ENCODE assay signal across 8 cellular contexts in the genomic region with DNA sequence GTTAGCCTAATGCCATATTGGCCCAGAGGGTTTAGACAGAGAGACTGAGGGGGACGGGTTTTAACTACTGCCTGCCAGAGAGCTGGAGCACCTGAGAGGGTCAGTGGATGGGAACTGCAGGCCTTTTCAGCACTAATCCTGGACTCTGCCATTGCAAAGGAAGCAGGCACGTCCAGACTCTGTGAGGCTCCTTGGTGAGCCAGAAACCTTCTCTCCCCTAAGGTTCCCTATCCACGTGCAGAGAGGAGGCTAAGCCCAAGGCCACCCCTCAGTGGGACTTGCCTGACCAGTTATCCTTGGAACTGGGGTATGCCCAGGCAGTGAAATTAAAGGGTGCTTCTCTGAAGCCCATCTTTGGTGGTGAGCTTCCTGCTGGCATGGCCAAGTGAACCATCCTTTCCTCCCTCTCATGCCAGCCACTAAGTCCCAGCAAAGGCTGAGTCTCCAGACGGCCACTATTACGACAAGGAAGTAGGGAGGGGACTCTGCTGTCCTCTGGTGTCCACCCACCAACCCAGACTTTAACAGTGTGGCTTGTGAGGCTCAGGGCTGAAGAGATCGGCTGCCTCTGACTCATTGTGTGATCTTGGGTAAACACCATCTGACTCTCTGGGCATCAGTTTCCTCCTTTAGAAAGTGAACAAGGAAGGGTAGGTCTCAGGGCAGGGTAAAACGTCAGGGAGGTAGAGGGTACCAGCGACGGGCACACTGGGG. TPM values are rescaled to one million over a fixed set of nuclear protein-coding genes. Genes with fewer than 3 reads are reported as not detected.
DNase-seq lines count a peak whose midpoint lies in the region; ATAC-seq and TF ChIP-seq lines count a peak whose summit lies in the region.

No MANE protein-coding gene starts in this region.

- H3K4me3 ChIP-seq in AG10803 (ENCODE audit: low read length) (no peak overlapping the region), Loucy (ENCODE audit: low read length, poor library complexity, severe bottlenecking) (no peak overlapping the region)
- H3K4me3 ChIP-seq in naive thymus-derived CD4-positive, alpha-beta T cell (ENCODE audit: low read length): no peak overlapping the region

- DNase-seq in AG10803 (ENCODE audit: low read depth) (peak; percentile 42), NCI-H446 (lab: John Stamatoyannopoulos, UW) (no peak), NAMALWA (ENCODE audit: low spot score) (no peak), NCI-H1105 (lab: John Stamatoyannopoulos, UW) (no peak)
- DNase-seq in naive thymus-derived CD4-positive, alpha-beta T cell: no peak

- H3K27me3 ChIP-seq in Loucy (ENCODE audit: insufficient read depth, low read length, poor library complexity, severe bottlenecking): peaks cover 9% of the 10 kb centered on the region
- peaks cover 0 to 5% of the 10 kb centered on the region in 2 donors for H3K27me3 ChIP-seq in naive thymus-derived CD4-positive, alpha-beta T cell (ENCODE audit: control insufficient read depth in 2 of 2, insufficient read depth in 2 of 2, low read length in 2 of 2)

- no peaks in the 10 kb centered on the region for H3K36me3 ChIP-seq in Loucy (ENCODE audit: insufficient read depth, low read length)
- H3K36me3 ChIP-seq in naive thymus-derived CD4-positive, alpha-beta T cell (ENCODE audit: control insufficient read depth in 2 of 3, insufficient read depth in 3 of 3, low read length in 3 of 3): no peaks in the 10 kb centered on the region

- no peaks in the 10 kb centered on the region for H4K20me1 ChIP-seq in Loucy (ENCODE audit: insufficient read depth, low read length, poor library complexity, severe bottlenecking)

- ATAC-seq in naive thymus-derived CD4-positive, alpha-beta T cell: peak; percentile 74
- no peak for ATAC-seq in GM21381 (IDR thresholded peaks at IDR 0.05; ENCODE audit: unreplicated experiment)

- POLR2A ChIA-PET in naive thymus-derived CD4-positive, alpha-beta T cell (lab: Charles Lee): no interaction called here

- H3K4me1 Mint-ChIP-seq in dendritic cell treated with granulocyte-macrophage colony-stimulating factor and Interleukin-4, amounts not matched to agents 40 ng/mL and 50 ng/mL, for 4 days (ENCODE audit: low read depth): peaks cover 30% of the 10 kb centered on the region
- peaks cover 0 to 3% (median 0%) of the 10 kb centered on the region in 7 donors for H3K4me1 Mint-ChIP-seq in naive thymus-derived CD4-positive, alpha-beta T cell

- peaks cover 70% of the 10 kb centered on the region for H3K27me3 Mint-ChIP-seq in dendritic cell treated with granulocyte-macrophage colony-stimulating factor and Interleukin-4, amounts not matched to agents 40 ng/mL and 50 ng/mL, for 4 days
- H3K27me3 Mint-ChIP-seq in naive thymus-derived CD4-positive, alpha-beta T cell: peaks cover 27 to 58% (median 36%) of the 10 kb centered on the region in 5 donors

- H3K9me2 ChIP-seq in Loucy (replicated peaks; ENCODE audit: low read depth, low read length): no peaks in the 10 kb centered on the region

- no peak overlapping the region for H3K27ac ChIP-seq in naive thymus-derived CD4-positive, alpha-beta T cell (ENCODE audit: low read depth, low read length)

- H3K27ac Mint-ChIP-seq in dendritic cell treated with granulocyte-macrophage colony-stimulating factor and Interleukin-4, amounts not matched to agents 40 ng/mL and 50 ng/mL, for 4 days: peak overlapping the region; percentile 62
- no peak overlapping the region for H3K27ac Mint-ChIP-seq in naive thymus-derived CD4-positive, alpha-beta T cell

- no peak overlapping the region for H3K4me3 Mint-ChIP-seq in dendritic cell treated with granulocyte-macrophage colony-stimulating factor and Interleukin-4, amounts not matched to agents 40 ng/mL and 50 ng/mL, for 4 days
- no peak overlapping the region for H3K4me3 Mint-ChIP-seq in naive thymus-derived CD4-positive, alpha-beta T cell

- no peaks in the 10 kb centered on the region for H3K79me2 ChIP-seq in Loucy (ENCODE audit: insufficient read depth, low read length)

- H3K36me3 Mint-ChIP-seq in dendritic cell treated with granulocyte-macrophage colony-stimulating factor and Interleukin-4, amounts not matched to agents 40 ng/mL and 50 ng/mL, for 4 days (ENCODE audit: low read depth): no peaks in the 10 kb centered on the region
- no peaks in the 10 kb centered on the region for H3K36me3 Mint-ChIP-seq in naive thymus-derived CD4-positive, alpha-beta T cell

- H3K9ac ChIP-seq in Loucy (ENCODE audit: low read depth, low read length, poor library complexity, severe bottlenecking): no peak overlapping the region

- H2AFZ ChIP-seq in Loucy (ENCODE audit: low read length): peak overlapping the region; percentile 35; the same call in 1 of the 2 replicates

- no peaks in the 10 kb centered on the region for H3F3A ChIP-seq in Loucy (ENCODE audit: low read depth)

- TF ChIP-seq CTCF in AG10803 (conservative IDR thresholded peaks at IDR 0.05; ENCODE audit: low read length): 0 out of 2 replicates have a peak, but pooled peaks have one; percentile 3
- TF ChIP-seq CTCF in Loucy (conservative IDR thresholded peaks at IDR 0.05; ENCODE audit: low read length): no peak

- H3K9me3 ChIP-seq in Loucy (ENCODE audit: insufficient read depth, low read depth, low read length): no peaks in the 10 kb centered on the region
- no peaks in the 10 kb centered on the region for H3K9me3 ChIP-seq in naive thymus-derived CD4-positive, alpha-beta T cell (ENCODE audit: control insufficient read depth in 2 of 3, low read length in 3 of 3)

- peaks cover 11% of the 10 kb centered on the region for H3K4me1 ChIP-seq in Loucy (ENCODE audit: insufficient read depth, low read length, poor library complexity, severe bottlenecking)
- H3K4me1 ChIP-seq in naive thymus-derived CD4-positive, alpha-beta T cell (ENCODE audit: control insufficient read depth in 2 of 2, insufficient read depth in 2 of 2, low read length in 2 of 2): no peaks in the 10 kb centered on the region

- CTCF ChIA-PET in naive thymus-derived CD4-positive, alpha-beta T cell (lab: Charles Lee): no interaction called here

- intact Hi-C loops in dendritic cell treated with granulocyte-macrophage colony-stimulating factor and Interleukin-4, amounts not matched to agents 40 ng/mL and 50 ng/mL, for 4 days (cut with micrococcal nuclease): no loop called here
- intact Hi-C loops in naive thymus-derived CD4-positive, alpha-beta T cell (cut with micrococcal nuclease): no loop called here

- H3K4me2 ChIP-seq in Loucy (ENCODE audit: low read depth, low read length, poor library complexity, severe bottlenecking): no peak overlapping the region

- H3K9me3 Mint-ChIP-seq in dendritic cell treated with granulocyte-macrophage colony-stimulating factor and Interleukin-4, amounts not matched to agents 40 ng/mL and 50 ng/mL, for 4 days: no peaks in the 10 kb centered on the region
- no peaks in the 10 kb centered on the region for H3K9me3 Mint-ChIP-seq in naive thymus-derived CD4-positive, alpha-beta T cell

RNA-seq across cellular contexts. Expression of a gene that starts 3.9 kb away (rescaled TPM):
- not detected for total RNA-seq in naive thymus-derived CD4-positive, alpha-beta T cell
- polyA plus RNA-seq in naive thymus-derived CD4-positive, alpha-beta T cell: not detected
